5 cellular contexts compared by ENCODE assay signal in genomic region chr4:128673159-128673558, GRCh38.
DNase-seq lines count a peak whose midpoint lies in the region; ATAC-seq and TF ChIP-seq lines count a peak whose summit lies in the region.
"Not testable (repeated sequence)": the region's sequence is repeated elsewhere in the genome, so short reads cannot be mapped to it uniquely, and the experiment has no call there.

No MANE protein-coding gene starts in this region.

- H3K4me2 ChIP-seq in neuronal stem cell (ENCODE audit: insufficient read depth, low read length, poor library complexity, severe bottlenecking), result not testable (repeated sequence)

- H2AFZ ChIP-seq in neuronal stem cell (ENCODE audit: low read length), result peak overlapping the region; percentile 64

- not testable (repeated sequence) for H3K9ac ChIP-seq in neuronal stem cell (ENCODE audit: low read depth, low read length, poor library complexity)

- H2BK120ac ChIP-seq in neuronal stem cell (ENCODE audit: low read depth, low read length), result not testable (repeated sequence)

- H3K36me3 Mint-ChIP-seq in WTC11, result peaks cover 17% of the 10 kb centered on the region
- H3K36me3 Mint-ChIP-seq in immature natural killer cell; nephron progenitor cell (ENCODE audit: low read depth); stimulated activated effector memory CD8-positive, alpha-beta T cell treated with anti-CD3 and anti-CD28 coated beads, Interleukin-12 subunit alpha, Interleukin-12 subunit beta, amount 100 ng/mL, for 72 hours: not testable (repeated sequence)

- not testable (repeated sequence) for H4K91ac ChIP-seq in neuronal stem cell (ENCODE audit: low read depth, low read length, poor library complexity)

- H2BK15ac ChIP-seq in neuronal stem cell (ENCODE audit: low read length), result not testable (repeated sequence)

- H3K4me1 ChIP-seq in neuronal stem cell (ENCODE audit: control insufficient read depth in 2 of 2, insufficient read depth in 1 of 2, low read depth in 1 of 2, low read length in 2 of 2), result not testable (repeated sequence)

- not testable (repeated sequence) for H3K23ac ChIP-seq in neuronal stem cell (ENCODE audit: low read depth, low read length, poor library complexity)

- H3K14ac ChIP-seq in neuronal stem cell (ENCODE audit: low read length), result not testable (repeated sequence)

- H3K9me3 ChIP-seq in neuronal stem cell (replicated peaks in 1 of 2; ENCODE audit: control insufficient read depth in 2 of 2, insufficient read depth in 1 of 2, low read depth in 1 of 2, low read length in 2 of 2), result not testable (repeated sequence)

- H2BK5ac ChIP-seq in neuronal stem cell (ENCODE audit: low read length), result not testable (repeated sequence)

- POLR2A ChIA-PET in WTC11 (lab: Charles Lee), result not testable (repeated sequence)

- H3K9me3 Mint-ChIP-seq in WTC11, result peaks cover 20% of the 10 kb centered on the region
- not testable (repeated sequence) for H3K9me3 Mint-ChIP-seq in immature natural killer cell; nephron progenitor cell; stimulated activated effector memory CD8-positive, alpha-beta T cell treated with anti-CD3 and anti-CD28 coated beads, Interleukin-12 subunit alpha, Interleukin-12 subunit beta, amount 100 ng/mL, for 72 hours

- CTCF ChIA-PET in WTC11 (lab: Charles Lee), result interaction anchor here (1.1 kb wide), 1 partner anchor 99 kb away, joined by 3 read pairs; no protein-coding TSS in a partner anchor

- peaks cover 42% of the 10 kb centered on the region for H3K4me1 Mint-ChIP-seq in WTC11
- not testable (repeated sequence) for H3K4me1 Mint-ChIP-seq in immature natural killer cell; nephron progenitor cell; stimulated activated effector memory CD8-positive, alpha-beta T cell treated with anti-CD3 and anti-CD28 coated beads, Interleukin-12 subunit alpha, Interleukin-12 subunit beta, amount 100 ng/mL, for 72 hours

- no CpG with 5 or more reads among the region's 7 CpGs for WGBS in neuronal stem cell (ENCODE audit: extremely low coverage in 2 of 2, insufficient read length in 2 of 2, insufficient replicate concordance in 1 of 2), 2 donors

- H3K27me3 Mint-ChIP-seq in WTC11 (ENCODE audit: low read depth); immature natural killer cell (ENCODE audit: low read depth in 3 of 3); nephron progenitor cell (ENCODE audit: low read depth, poor library complexity): not testable (repeated sequence)

- not testable (repeated sequence) for H3K27ac ChIP-seq in neuronal stem cell (replicated peaks; ENCODE audit: low read length)

- ATAC-seq in WTC11; stimulated activated effector memory CD8-positive, alpha-beta T cell treated with anti-CD3 and anti-CD28 coated beads, Interleukin-12 subunit alpha, Interleukin-12 subunit beta, amount 100 ng/mL, for 72 hours: not testable (repeated sequence)

- not testable (repeated sequence) for DNase-seq in WTC11 (ENCODE audit: low spot score); immature natural killer cell; nephron progenitor cell; neuronal stem cell (ENCODE audit: low spot score); stimulated activated effector memory CD8-positive, alpha-beta T cell treated with anti-CD3 and anti-CD28 coated beads, Interleukin-12 subunit alpha, Interleukin-12 subunit beta, amount 100 ng/mL, for 72 hours (ENCODE audit: low spot score in 2 of 2)

- TF ChIP-seq CTCF in WTC11 (IDR thresholded peaks at IDR 0.05); nephron progenitor cell (IDR thresholded peaks at IDR 0.05): not testable (repeated sequence)

- H3K4me3 Mint-ChIP-seq in WTC11, nephron progenitor cell: not testable (repeated sequence)
- H3K4me3 Mint-ChIP-seq in immature natural killer cell, result peak overlapping the region in 3 of 5 donors; percentile 46 to 62 (median 58)
- peak overlapping the region; percentile 24 for H3K4me3 Mint-ChIP-seq in stimulated activated effector memory CD8-positive, alpha-beta T cell treated with anti-CD3 and anti-CD28 coated beads, Interleukin-12 subunit alpha, Interleukin-12 subunit beta, amount 100 ng/mL, for 72 hours

- not testable (repeated sequence) for H4K8ac ChIP-seq in neuronal stem cell (ENCODE audit: low read depth, low read length)

- not testable (repeated sequence) for H3K27me3 ChIP-seq in neuronal stem cell (ENCODE audit: control insufficient read depth in 3 of 3, insufficient read depth in 3 of 3, low read depth in 1 of 3, low read length in 3 of 3)

- H3K79me1 ChIP-seq in neuronal stem cell (ENCODE audit: low read depth, low read length), result not testable (repeated sequence)

- not testable (repeated sequence) for H3K4me3 ChIP-seq in neuronal stem cell (ENCODE audit: low read length in 2 of 2)

- H3K36me3 ChIP-seq in neuronal stem cell (replicated peaks in 1 of 2; ENCODE audit: control insufficient read depth in 2 of 2, insufficient read depth in 2 of 2, low read length in 2 of 2), result not testable (repeated sequence)

- H2AK5ac ChIP-seq in neuronal stem cell (ENCODE audit: low read depth, low read length), result not testable (repeated sequence)

- H3K27ac Mint-ChIP-seq in WTC11, result peak overlapping the region; percentile 74
- not testable (repeated sequence) for H3K27ac Mint-ChIP-seq in immature natural killer cell; stimulated activated effector memory CD8-positive, alpha-beta T cell treated with anti-CD3 and anti-CD28 coated beads, Interleukin-12 subunit alpha, Interleukin-12 subunit beta, amount 100 ng/mL, for 72 hours
- H3K27ac Mint-ChIP-seq in nephron progenitor cell, result peak overlapping the region; percentile 74

- not testable (repeated sequence) for H3K4ac ChIP-seq in neuronal stem cell (ENCODE audit: low read length)

- H3K18ac ChIP-seq in neuronal stem cell (ENCODE audit: low read length), result not testable (repeated sequence)

- not testable (repeated sequence) for H2BK12ac ChIP-seq in neuronal stem cell (ENCODE audit: low read length)

TF ChIP-seq in WTC11, 78 proteins besides CTCF, POLR2A, EP300 and RAD21:
- peak; percentile 39; the same call in 1 of the 2 replicates for TF ChIP-seq NFYB (CRISPR knock-in tag; conservative IDR thresholded peaks at IDR 0.05; ENCODE audit: low read depth)
